23 cellular contexts compared by ENCODE assay signal in the genomic region with DNA sequence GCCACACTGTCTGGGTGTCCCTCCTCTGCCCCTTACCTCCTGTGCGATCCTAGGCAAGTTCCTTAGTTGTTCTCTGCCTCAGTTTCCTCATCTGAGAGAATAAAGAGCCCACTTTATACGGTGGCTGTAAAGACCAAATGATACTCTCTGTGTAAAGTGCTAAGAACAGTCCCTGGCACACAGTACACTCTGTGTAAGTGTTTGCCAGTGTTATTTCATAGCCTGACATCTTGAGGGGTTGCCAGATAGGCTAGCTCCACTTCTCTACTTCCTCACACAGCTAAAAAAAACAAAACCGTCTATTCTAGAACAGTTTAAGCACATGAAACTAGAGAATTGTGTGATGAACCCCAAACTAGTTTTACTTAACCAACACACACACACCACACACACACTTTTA. TPM values are rescaled to one million over a fixed set of nuclear protein-coding genes. Genes with fewer than 3 reads are reported as not detected.
DNase-seq lines count a peak whose midpoint lies in the region; ATAC-seq and TF ChIP-seq lines count a peak whose summit lies in the region.
"Had no signal": no experiment of that assay in that cellular context is flagged by ENCODE, and none has a peak within 500 bp of the region (broad histone marks: within the 10 kb centered on the region; RNA-seq: fewer than 3 reads in every experiment).

No MANE protein-coding gene starts in this region.

- POLR2A ChIA-PET in OCI-LY7 (lab: Charles Lee): no interaction called here

- H3K4me3 Mint-ChIP-seq in Calu3 (ENCODE audit: low read depth, unreplicated experiment) (peak overlapping the region; percentile 57), immature natural killer cell (no peak overlapping the region)
- H3K4me3 Mint-ChIP-seq: activated T-cell treated with anti-CD3 and anti-CD28 coated beads, Interleukin-2, amount 50 U/mL, for 24 hours had no signal

- peak overlapping the region; percentile 85; the same call in 1 of the 2 replicates for H2AFZ ChIP-seq in OCI-LY7 (ENCODE audit: low read length)
- H2AFZ ChIP-seq in smooth muscle cell (ENCODE audit: low read depth): no peak overlapping the region
- H2AFZ ChIP-seq: PC-9 had no signal

- intact Hi-C loops in Calu3 (cut with micrococcal nuclease; ENCODE audit: unreplicated experiment): no loop called here
- intact Hi-C loops in OCI-LY7 (cut with micrococcal nuclease; ENCODE audit: unreplicated experiment): no loop called here
- intact Hi-C loops in left cardiac atrium (cut with DNase I): no loop called here
- intact Hi-C loops in posterior cingulate gyrus (cut with DNase I): no loop called here

- H3K79me2 ChIP-seq in OCI-LY7 (ENCODE audit: insufficient read depth, low read depth, low read length) (no peaks in the 10 kb centered on the region), smooth muscle cell (ENCODE audit: low read depth) (no peaks in the 10 kb centered on the region)

- H3K36me3 Mint-ChIP-seq in Calu3 (ENCODE audit: insufficient read depth, unreplicated experiment) (no peaks in the 10 kb centered on the region), immature natural killer cell (peaks cover 0 to 9% (median 5%) of the 10 kb centered on the region in 3 donors)
- H3K36me3 Mint-ChIP-seq: CD4-positive, alpha-beta memory T cell had no signal

- H3K27ac Mint-ChIP-seq in Calu3 (ENCODE audit: unreplicated experiment) (no peak overlapping the region), immature natural killer cell (no peak overlapping the region)
- H3K27ac Mint-ChIP-seq: activated T-cell treated with anti-CD3 and anti-CD28 coated beads, Interleukin-2, amount 50 U/mL, for 24 hours had no signal

- WGBS in smooth muscle cell (ENCODE audit: low lambda C conversion rate): 82% methylated on average over 3 of the region's 3 CpGs

- no peaks in the 10 kb centered on the region for H4K20me1 ChIP-seq in OCI-LY7 (ENCODE audit: insufficient read depth, low read length)
- H4K20me1 ChIP-seq in smooth muscle cell (ENCODE audit: low read depth): no peaks in the 10 kb centered on the region

- H3K4me3 ChIP-seq in OCI-LY7 (ENCODE audit: low read depth, low read length, poor library complexity, severe bottlenecking) (peak overlapping the region; percentile 31), smooth muscle cell (no peak overlapping the region)
- H3K4me3 ChIP-seq: adrenal gland, PC-9, right lobe of liver, stomach, uterus had no signal

- no peak overlapping the region for H3K9ac ChIP-seq in smooth muscle cell (ENCODE audit: low read depth)

- no peak for TF ChIP-seq CTCF in Calu3 (IDR thresholded peaks at IDR 0.05; ENCODE audit: unreplicated experiment)
- TF ChIP-seq CTCF in OCI-LY7 (conservative IDR thresholded peaks at IDR 0.05; ENCODE audit: low read length): no peak
- no peak for TF ChIP-seq CTCF in smooth muscle cell (IDR thresholded peaks at IDR 0.05; ENCODE audit: borderline replicate concordance, insufficient read depth, poor library complexity, severe bottlenecking)

- H3K9me2 ChIP-seq in OCI-LY7 (ENCODE audit: insufficient read depth, low read length): no peaks in the 10 kb centered on the region

- H3K4me1 ChIP-seq in OCI-LY7 (ENCODE audit: insufficient read depth, low read length, poor library complexity, severe bottlenecking) (peaks cover 18% of the 10 kb centered on the region), smooth muscle cell (ENCODE audit: low read depth) (no peaks in the 10 kb centered on the region)
- H3K4me1 ChIP-seq: adrenal gland, foreskin keratinocyte, right lobe of liver, uterus had no signal

- peaks cover 14% of the 10 kb centered on the region for H3K4me1 Mint-ChIP-seq in Calu3 (ENCODE audit: low read depth, unreplicated experiment)
- H3K4me1 Mint-ChIP-seq in immature natural killer cell: no peaks in the 10 kb centered on the region
- H3K4me1 Mint-ChIP-seq: CD4-positive, alpha-beta memory T cell had no signal

- DNase-seq in Calu3: no peak
- no peak for DNase-seq in OCI-LY7 (ENCODE audit: low spot score)
- DNase-seq in left cardiac atrium: no peak
- peak; percentile 23 for DNase-seq in superior temporal gyrus (ENCODE audit: extremely low spot score)
- no peak for DNase-seq in NCI-H510A (lab: John Stamatoyannopoulos, UW)
- no peak for DNase-seq in immature natural killer cell
- DNase-seq in smooth muscle cell (lab: John Stamatoyannopoulos, UW; ENCODE audit: unreplicated experiment): no peak
- DNase-seq in posterior cingulate gyrus: no peak
- DNase-seq: activated naive CD4-positive, alpha-beta T cell; activated T-cell treated with anti-CD3 and anti-CD28 coated beads, Interleukin-2, amount 50 U/mL, for 24 hours; adrenal gland; caudate nucleus; CD4-positive, alpha-beta memory T cell; DMS153; foreskin keratinocyte; islet precursor cell; NCI-H1694 treated with DMSO at 0.1 percent for 48 hours; PC-9; right lobe of liver; uterus had no signal

- H3K4me2 ChIP-seq in OCI-LY7 (ENCODE audit: low read length) (peak overlapping the region; percentile 59), smooth muscle cell (no peak overlapping the region)

- peaks cover 4% of the 10 kb centered on the region for H3K27me3 ChIP-seq in smooth muscle cell (ENCODE audit: low read depth)
- H3K27me3 ChIP-seq: adrenal gland, right lobe of liver, uterus had no signal

- H3K27ac ChIP-seq in OCI-LY7 (ENCODE audit: low read depth, low read length, poor library complexity, severe bottlenecking) (no peak overlapping the region), smooth muscle cell (ENCODE audit: low read depth) (no peak overlapping the region)
- H3K27ac ChIP-seq: adrenal gland, epithelial cell of prostate, foreskin keratinocyte, PC-9, right lobe of liver, uterus had no signal

- H3K9me3 ChIP-seq in OCI-LY7 (ENCODE audit: low read length) (peaks cover 6% of the 10 kb centered on the region; the same call in 1 of the 2 replicates), smooth muscle cell (replicated peaks; ENCODE audit: low read depth) (no peaks in the 10 kb centered on the region)
- H3K9me3 ChIP-seq: uterus had no signal

- CTCF ChIA-PET in Calu3 (lab: Charles Lee) (interaction anchor here (1.2 kb wide), 1 partner anchor 8 kb away, joined by 3 read pairs; no protein-coding TSS in a partner anchor), OCI-LY7 (lab: Charles Lee; ENCODE audit: unreplicated experiment) (no interaction called here)

- peak; percentile 68 to 85 for ATAC-seq in left cardiac atrium
- ATAC-seq: foreskin keratinocyte, HCT116 had no signal

- H3K36me3 ChIP-seq in OCI-LY7 (ENCODE audit: insufficient read depth, low read length) (no peaks in the 10 kb centered on the region), smooth muscle cell (ENCODE audit: low read depth) (no peaks in the 10 kb centered on the region)
- H3K36me3 ChIP-seq: adrenal gland, right lobe of liver, stomach, uterus had no signal

- H3K9me3 Mint-ChIP-seq in Calu3 (ENCODE audit: low read depth, unreplicated experiment): peaks cover 3% of the 10 kb centered on the region
- peaks cover 0 to 6% (median 0%) of the 10 kb centered on the region in 6 donors for H3K9me3 Mint-ChIP-seq in immature natural killer cell

- H3K27me3 Mint-ChIP-seq in Calu3 (ENCODE audit: unreplicated experiment) (peaks cover 46% of the 10 kb centered on the region), immature natural killer cell (ENCODE audit: low read depth in 3 of 3) (peaks cover 1 to 3% (median 2%) of the 10 kb centered on the region in 3 donors)

- no TSS peak for BruUV-seq in Calu3 (replicated peaks; lab: Mats Ljungman, UMichigan)
- BruUV-seq in OCI-LY7 (replicated peaks; lab: Mats Ljungman, UMichigan): no TSS peak

- no peaks in the 10 kb centered on the region for H3F3A ChIP-seq in smooth muscle cell (ENCODE audit: low read depth)

RNA-seq across cellular contexts. Expression of gene SPON2, which starts 17.1 kb away (rescaled TPM):
- 2.2 and 2.4 TPM in 2 replicates for total RNA-seq in Calu3 (2022)
- 4.7 and 8.4 TPM in 2 replicates for total RNA-seq in OCI-LY7 (2014; rRNA removed; shearing (Covaris generic))
- total RNA-seq in OCI-LY7 (2022): 33.3 and 35.3 TPM in 2 replicates
- 10 to 100 TPM; 14.0 to 33.0 TPM for total RNA-seq in left cardiac atrium
- polyA plus RNA-seq in immature natural killer cell: 1,000 to 10,000 TPM in 2 of 3 donors, 100 to 1,000 TPM in 1; 603 to 1,685 (median 1,079) TPM
- total RNA-seq in smooth muscle cell: 152 and 171 TPM in 2 replicates
- 388 and 427 TPM in 2 replicates for polyA plus RNA-seq in smooth muscle cell

RNA-seq across cellular contexts. Expression of gene RNF212, which starts 42.0 kb away (rescaled TPM):
- total RNA-seq in Calu3 (2022) (not detected in 2 replicates), OCI-LY7 (2022) (not detected in 2 replicates), left cardiac atrium (1 to 10 TPM; 1.7 TPM), smooth muscle cell (0.67 and 1.3 TPM in 2 replicates)
- not detected in 2 replicates for total RNA-seq in OCI-LY7 (2014; rRNA removed; shearing (Covaris generic))
- polyA plus RNA-seq in immature natural killer cell (1 to 10 TPM in 2 of 3 donors, not detected in 1; 1.3 to 2.4 TPM), smooth muscle cell (1.8 and 4.6 TPM in 2 replicates)
